ENCODE assay signal across 9 cellular contexts in the genomic region with DNA sequence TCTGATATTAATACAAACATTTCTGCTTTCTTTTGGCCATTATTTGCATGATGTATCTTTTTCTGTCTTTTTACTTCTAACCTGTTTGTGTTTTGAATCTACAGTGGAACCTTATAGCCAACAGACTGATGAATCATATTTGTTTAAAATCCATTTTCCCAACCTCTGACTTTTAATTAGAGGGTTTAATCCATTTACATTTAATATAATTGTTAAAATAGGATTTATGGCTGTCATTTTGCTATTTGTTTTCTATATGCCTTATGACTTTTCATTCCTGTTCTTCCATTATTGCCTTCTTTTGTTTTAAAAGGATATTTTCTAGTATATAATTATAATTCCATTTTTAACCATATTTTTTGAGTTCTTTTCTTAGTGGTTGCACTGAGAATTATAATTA.
"Had no signal": no experiment of that assay in that cellular context is flagged by ENCODE, and none has a peak within 500 bp of the region (broad histone marks: within the 10 kb centered on the region; RNA-seq: fewer than 3 reads in every experiment).

No MANE protein-coding gene starts in this region.

- H2AFZ ChIP-seq: GM23248 had no signal

- ATAC-seq: HCT116, HepG2 had no signal

- H3K9ac ChIP-seq: GM23248 had no signal

- H3K9me3 ChIP-seq: HAP-1 had no signal

- FAIRE-seq: HepG2 had no signal

- H3K27ac ChIP-seq: GM23248, HL-60 had no signal

- DNase-seq: GM23248, GOT3, H7, HFFc6, KG1 had no signal

- H3K4me1 ChIP-seq: HAP-1 had no signal

- H3K36me3 ChIP-seq: HAP-1 had no signal

- H3K4me3 ChIP-seq: GM23248, HAP-1 had no signal
